ENCODE assay signal across 10 cellular contexts in the genomic region with DNA sequence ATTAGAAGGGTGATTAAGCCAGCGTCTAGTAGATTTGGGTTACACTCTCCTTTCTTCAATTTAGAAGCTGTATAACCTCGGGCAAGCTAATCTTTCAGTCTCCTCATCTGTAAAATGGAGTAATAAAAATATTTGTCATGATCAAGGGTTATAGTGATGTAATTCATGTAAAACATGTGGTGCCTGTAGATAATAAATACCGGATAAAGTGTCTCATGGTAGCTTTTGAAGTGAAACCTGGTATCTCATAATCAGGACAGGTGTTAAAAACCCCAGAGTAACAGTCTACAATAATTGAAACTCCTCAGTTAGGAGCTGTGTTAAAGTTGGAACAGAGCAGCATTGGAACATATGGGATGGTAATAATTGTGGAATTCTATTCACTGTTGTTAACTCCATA. TPM values are rescaled to one million over a fixed set of nuclear protein-coding genes. Genes with fewer than 3 reads are reported as not detected.
A peak's percentile ranks its signal among the peaks of the same experiment; 100 is the strongest.
DNase-seq lines count a peak whose midpoint lies in the region; ATAC-seq and TF ChIP-seq lines count a peak whose summit lies in the region.
"Had no signal": no experiment of that assay in that cellular context is flagged by ENCODE, and none has a peak within 500 bp of the region (broad histone marks: within the 10 kb centered on the region; RNA-seq: fewer than 3 reads in every experiment).

No MANE protein-coding gene starts in this region.

- H3K27ac ChIP-seq in SK-N-SH (ENCODE audit: low read depth in 2 of 2, low read length in 1 of 2) (no peak overlapping the region), KMS-11 (no peak overlapping the region)

- H3K4me3 Mint-ChIP-seq in activated naive CD8-positive, alpha-beta T cell: peak overlapping the region; percentile 99

- H2AFZ ChIP-seq in SK-N-SH (ENCODE audit: low read depth) (peak overlapping the region; percentile 52), KMS-11 (ENCODE audit: low read depth) (peak overlapping the region; percentile 40; the same call in 1 of the 2 replicates), neuron (ENCODE audit: low read depth, low read length) (peak overlapping the region; percentile 48)

- no peak overlapping the region for H3K9ac ChIP-seq in SK-N-SH
- no peak overlapping the region for H3K9ac ChIP-seq in KMS-11

- H3K79me2 ChIP-seq in SK-N-SH (ENCODE audit: insufficient read depth) (peaks cover 37% of the 10 kb centered on the region), KMS-11 (ENCODE audit: insufficient read depth, low read depth) (peaks cover 36% of the 10 kb centered on the region)

- no peaks in the 10 kb centered on the region for H3K27me3 ChIP-seq in SK-N-SH (ENCODE audit: insufficient read depth)
- H3K27me3 ChIP-seq in KMS-11 (ENCODE audit: insufficient read depth, low read depth): no peaks in the 10 kb centered on the region
- no peaks in the 10 kb centered on the region for H3K27me3 ChIP-seq in neuron (ENCODE audit: insufficient read depth, low read length)
- H3K27me3 ChIP-seq: cardiac muscle cell, testis had no signal

- H3K4me1 ChIP-seq in SK-N-SH (ENCODE audit: control insufficient read depth in 1 of 2, insufficient read depth in 2 of 2, low read depth in 1 of 2, low read length in 1 of 2) (no peaks in the 10 kb centered on the region), KMS-11 (ENCODE audit: low read depth, poor library complexity, severe bottlenecking) (peaks cover 34% of the 10 kb centered on the region), neuron (ENCODE audit: insufficient read depth, low read length) (no peaks in the 10 kb centered on the region)

- H3K9me3 ChIP-seq in SK-N-SH (no peaks in the 10 kb centered on the region), neuron (ENCODE audit: low read length) (no peaks in the 10 kb centered on the region)
- H3K9me3 ChIP-seq: testis had no signal

- peaks cover 26% of the 10 kb centered on the region for H3K4me1 Mint-ChIP-seq in activated naive CD8-positive, alpha-beta T cell (ENCODE audit: low read depth)

- H3K9me3 Mint-ChIP-seq in activated naive CD8-positive, alpha-beta T cell (ENCODE audit: low read depth): no peaks in the 10 kb centered on the region

- H3K4me2 ChIP-seq in SK-N-SH: no peak overlapping the region
- H3K4me2 ChIP-seq in KMS-11: peak overlapping the region; percentile 80

- no peaks in the 10 kb centered on the region for H3K36me3 Mint-ChIP-seq in activated naive CD8-positive, alpha-beta T cell

- WGBS in SK-N-SH (ENCODE audit: low lambda C conversion rate): 60% methylated on average over 3 of the region's 3 CpGs

- H4K20me1 ChIP-seq in SK-N-SH (ENCODE audit: insufficient read depth): no peaks in the 10 kb centered on the region
- H4K20me1 ChIP-seq in KMS-11 (ENCODE audit: insufficient read depth): no peaks in the 10 kb centered on the region

- no peaks in the 10 kb centered on the region for H3K9me2 ChIP-seq in SK-N-SH

- H3K4me3 ChIP-seq in SK-N-SH (ENCODE audit: low read depth in 2 of 2, low read length in 1 of 2): no peak overlapping the region
- no peak overlapping the region for H3K4me3 ChIP-seq in KMS-11 (IDR thresholded peaks at IDR 0.05; ENCODE audit: insufficient read depth, low read depth, low read length)
- peak overlapping the region; percentile 80 for H3K4me3 ChIP-seq in neuron (ENCODE audit: low read length)

- CTCF ChIA-PET in SK-N-SH (lab: Yijun Ruan, JAX) (interaction anchor here (1.2 to 1.3 kb wide), 2 partner anchors 73 to 264 kb away, joined by 5 read pairs; no protein-coding TSS in a partner anchor), HEK293T (lab: Yijun Ruan, JAX) (no interaction called here)

- no peaks in the 10 kb centered on the region for H3K36me3 ChIP-seq in SK-N-SH (replicated peaks in 1 of 2; ENCODE audit: control insufficient read depth in 1 of 2, insufficient read depth in 2 of 2, low read length in 1 of 2)
- no peaks in the 10 kb centered on the region for H3K36me3 ChIP-seq in KMS-11 (ENCODE audit: insufficient read depth)
- no peaks in the 10 kb centered on the region for H3K36me3 ChIP-seq in neuron (ENCODE audit: insufficient read depth, low read length)
- H3K36me3 ChIP-seq: cardiac muscle cell had no signal

- DNase-seq in SK-N-SH (no peak), NCI-H2081 (lab: John Stamatoyannopoulos, UW) (no peak), HEK293T (ENCODE audit: extremely low spot score) (no peak)

- peaks cover 5% of the 10 kb centered on the region for H3F3A ChIP-seq in SK-N-SH (replicated peaks; ENCODE audit: insufficient read depth)

- no peak for TF ChIP-seq EP300 in SK-N-SH (IDR thresholded peaks at IDR 0.05; ENCODE audit: borderline replicate concordance in 1 of 2, low read depth in 1 of 2, low read length in 1 of 2)

- peak overlapping the region; percentile 100 for H3K27ac Mint-ChIP-seq in activated naive CD8-positive, alpha-beta T cell

- TF ChIP-seq RAD21 in SK-N-SH (IDR thresholded peaks at IDR 0.05; ENCODE audit: low read length): no peak

- POLR2A ChIA-PET in SK-N-SH (lab: Yijun Ruan, JAX) (interaction anchor here (0.6 kb wide), 1 partner anchor 210 kb away, joined by 3 read pairs; a partner anchor contains a TSS), HEK293T (lab: Yijun Ruan, JAX) (interaction anchor here (2.0 kb wide), 1 partner anchor 24 kb away, joined by 10 read pairs; a partner anchor contains a TSS)

- no peak for ATAC-seq in SK-N-SH treated with all-trans-retinoic acid at 6 μM for 48 hours
- no peak for ATAC-seq in GM18511 (IDR thresholded peaks at IDR 0.05; ENCODE audit: unreplicated experiment)

- peaks cover 3% of the 10 kb centered on the region for H3K27me3 Mint-ChIP-seq in activated naive CD8-positive, alpha-beta T cell

- no peak for TF ChIP-seq CTCF in SK-N-SH (IDR thresholded peaks at IDR 0.05)
- no peak for TF ChIP-seq CTCF in KMS-11 (conservative IDR thresholded peaks at IDR 0.05; ENCODE audit: low read depth, low read length)

TF ChIP-seq in SK-N-SH, 30 proteins besides CTCF, POLR2A, EP300 and RAD21 (continues in another document):
- no peak for TF ChIP-seq MXI1 (IDR thresholded peaks at IDR 0.05; ENCODE audit: low read depth, low read length)
- TF ChIP-seq EZH2phosphoT487 (IDR thresholded peaks at IDR 0.05; ENCODE audit: borderline replicate concordance, low read depth): no peak
- TF ChIP-seq GATA2 (CRISPR knock-in tag; IDR thresholded peaks at IDR 0.05): no peak
- TF ChIP-seq, protein P1, sequence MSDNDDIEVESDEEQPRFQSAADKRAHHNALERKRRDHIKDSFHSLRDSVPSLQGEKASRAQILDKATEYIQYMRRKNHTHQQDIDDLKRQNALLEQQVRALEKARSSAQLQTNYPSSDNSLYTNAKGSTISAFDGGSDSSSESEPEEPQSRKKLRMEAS (IDR thresholded peaks at IDR 0.05; ENCODE audit: low read depth): no peak
- TF ChIP-seq POLR2AphosphoS5 (IDR thresholded peaks at IDR 0.05; ENCODE audit: low read depth, low read length): no peak
- TF ChIP-seq TEAD4 (IDR thresholded peaks at IDR 0.05; ENCODE audit: borderline replicate concordance, insufficient read depth): no peak
- TF ChIP-seq JUND (IDR thresholded peaks at IDR 0.05): no peak
- no peak for TF ChIP-seq NFIC (IDR thresholded peaks at IDR 0.05; ENCODE audit: borderline replicate concordance)
- no peak for TF ChIP-seq ELF1 (IDR thresholded peaks at IDR 0.05)

TF ChIP-seq in SK-N-SH treated with all-trans-retinoic acid at 6 μM for 48 hours, 23 proteins besides CTCF, POLR2A, EP300 and RAD21 (continues in another document):
- TF ChIP-seq, protein P2, sequence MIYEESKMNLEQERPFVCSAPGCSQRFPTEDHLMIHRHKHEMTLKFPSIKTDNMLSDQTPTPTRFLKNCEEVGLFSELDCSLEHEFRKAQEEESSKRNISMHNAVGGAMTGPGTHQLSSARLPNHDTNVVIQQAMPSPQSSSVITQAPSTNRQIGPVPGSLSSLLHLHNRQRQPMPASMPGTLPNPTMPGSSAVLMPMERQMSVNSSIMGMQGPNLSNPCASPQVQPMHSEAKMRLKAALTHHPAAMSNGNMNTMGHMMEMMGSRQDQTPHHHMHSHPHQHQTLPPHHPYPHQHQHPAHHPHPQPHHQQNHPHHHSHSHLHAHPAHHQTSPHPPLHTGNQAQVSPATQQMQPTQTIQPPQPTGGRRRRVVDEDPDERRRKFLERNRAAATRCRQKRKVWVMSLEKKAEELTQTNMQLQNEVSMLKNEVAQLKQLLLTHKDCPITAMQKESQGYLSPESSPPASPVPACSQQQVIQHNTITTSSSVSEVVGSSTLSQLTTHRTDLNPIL (CRISPR knock-in tag; IDR thresholded peaks at IDR 0.05; ENCODE audit: low read depth): no peak

TF ChIP-seq in HEK293T, 16 proteins besides CTCF, POLR2A, EP300 and RAD21:
- TF ChIP-seq FOXA1 (IDR thresholded peaks at IDR 0.05) (no peak), CTBP1 (IDR thresholded peaks at IDR 0.05; ENCODE audit: borderline replicate concordance) (no peak), BHLHE40 (IDR thresholded peaks at IDR 0.05; ENCODE audit: borderline replicate concordance) (no peak), FOXK2 (IDR thresholded peaks at IDR 0.05) (no peak), SP1 (IDR thresholded peaks at IDR 0.05) (no peak), TARDBP (IDR thresholded peaks at IDR 0.05) (no peak), NFRKB (IDR thresholded peaks at IDR 0.05) (no peak), LEF1 (IDR thresholded peaks at IDR 0.05; ENCODE audit: borderline replicate concordance) (no peak), ZNF384 (IDR thresholded peaks at IDR 0.05) (no peak), ARNT (IDR thresholded peaks at IDR 0.05) (no peak)

RNA-seq across cellular contexts. Expression of a gene that starts 0.9 kb away (rescaled TPM):
- polyA plus RNA-seq in SK-N-SH (2012; rRNA removed): 1.6 and 2.0 TPM in 2 replicates
- 2.3 and 2.6 TPM in 2 replicates for polyA plus RNA-seq in SK-N-SH (2012; cell fraction: cytosol; rRNA removed)
- 1.2 and 3.0 TPM in 2 replicates for polyA plus RNA-seq in SK-N-SH (2012; cell fraction: nucleus; rRNA removed)

RNA-seq across cellular contexts. Expression of a gene that starts 24.0 kb away (rescaled TPM):
- 10.3 and 10.8 TPM in 2 replicates for polyA plus RNA-seq in SK-N-SH (2012; rRNA removed)
- polyA plus RNA-seq in SK-N-SH (2012; cell fraction: cytosol; rRNA removed): 7.0 and 9.1 TPM in 2 replicates
- 8.9 and 13.0 TPM in 2 replicates for polyA plus RNA-seq in SK-N-SH (2012; cell fraction: nucleus; rRNA removed)

RNA-seq across cellular contexts. Expression of a gene that starts 28.3 kb away (rescaled TPM):
- 7.4 and 8.2 TPM in 2 replicates for polyA plus RNA-seq in SK-N-SH (2012; rRNA removed)
- 12.1 and 13.6 TPM in 2 replicates for polyA plus RNA-seq in SK-N-SH (2012; cell fraction: cytosol; rRNA removed)
- 9.7 and 16.9 TPM in 2 replicates for polyA plus RNA-seq in SK-N-SH (2012; cell fraction: nucleus; rRNA removed)
